Comparison of ENCODE assay signal across 17 cellular contexts in genomic region chr3:33050084-33050653, GRCh38.
"Had no signal": no experiment of that assay in that cellular context is flagged by ENCODE, and none has a peak within 500 bp of the region (broad histone marks: within the 10 kb centered on the region; RNA-seq: fewer than 3 reads in every experiment).

No MANE protein-coding gene starts in this region.

- H3K9me3 Mint-ChIP-seq: naive thymus-derived CD4-positive, alpha-beta T cell had no signal

- DNase-seq: activated CD4-positive, alpha-beta T cell treated with anti-CD3 and anti-CD28 coated beads, Interleukin-2, amount 10 ng/mL, durations not matched to agents 7 days and 5 days; activated gamma-delta T cell treated with Interleukin-2 at 50 U/mL for 16 hours; activated T-cell treated with anti-CD3 and anti-CD28 coated beads for 4 hours; aorta; dorsolateral prefrontal cortex; hippocampal formation; kidney glomerular epithelial cell; naive thymus-derived CD4-positive, alpha-beta T cell; right cardiac atrium; small intestine; T1000; tibial artery; WERI-Rb-1 had no signal

- H3K36me3 ChIP-seq: breast epithelium had no signal

- H3K27me3 ChIP-seq: breast epithelium, dorsolateral prefrontal cortex, tibial artery had no signal

- FAIRE-seq: endometrium, small intestine had no signal

- H3K4me3 ChIP-seq: breast epithelium, dorsolateral prefrontal cortex, tibial artery had no signal

- H3K9me3 ChIP-seq: breast epithelium, tibial artery had no signal

- H3K27ac ChIP-seq: breast epithelium, tibial artery, WERI-Rb-1 had no signal

- H3K27ac Mint-ChIP-seq: activated CD4-positive, alpha-beta T cell treated with anti-CD3 and anti-CD28 coated beads, Interleukin-2, amount 10 ng/mL, durations not matched to agents 7 days and 5 days; progenitor cell of endocrine pancreas had no signal

- H3K4me1 ChIP-seq: breast epithelium, tibial artery had no signal

- H3K4me3 Mint-ChIP-seq: activated CD4-positive, alpha-beta T cell treated with anti-CD3 and anti-CD28 coated beads, Interleukin-2, amount 10 ng/mL, durations not matched to agents 7 days and 5 days; naive thymus-derived CD4-positive, alpha-beta T cell had no signal

- H3K27me3 Mint-ChIP-seq: activated CD4-positive, alpha-beta T cell treated with anti-CD3 and anti-CD28 coated beads, Interleukin-2, amount 10 ng/mL, durations not matched to agents 7 days and 5 days; naive thymus-derived CD4-positive, alpha-beta T cell; progenitor cell of endocrine pancreas had no signal

- ATAC-seq: esophagus mucosa; naive thymus-derived CD4-positive, alpha-beta T cell; right cardiac atrium had no signal
